Comparison of ENCODE assay signal across 1 cellular context in the genomic region with DNA sequence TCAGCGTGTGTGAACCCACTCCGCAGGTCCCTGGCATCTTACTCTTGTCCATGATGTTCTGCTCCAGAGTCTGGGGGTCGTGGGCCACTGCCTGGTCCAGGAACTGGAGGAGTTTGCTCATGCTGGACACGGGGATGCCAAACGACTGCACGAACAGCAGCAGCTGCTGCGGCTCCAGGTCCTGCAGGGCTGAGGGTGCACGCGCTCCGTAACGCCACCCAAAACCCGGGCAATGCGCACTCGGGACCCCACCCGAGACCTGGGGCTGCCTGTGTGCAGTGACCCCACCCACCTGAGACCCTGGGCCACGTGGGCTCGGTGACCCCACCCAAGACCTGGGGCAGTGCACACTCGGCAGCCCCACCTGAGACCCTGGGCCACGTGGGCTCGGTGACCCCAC.
A peak's percentile ranks its signal among the peaks of the same experiment; 100 is the strongest.
TF ChIP-seq lines count a peak whose summit lies in the region.

No MANE protein-coding gene starts in this region.

TF ChIP-seq in HepG2, 621 proteins besides CTCF, POLR2A, EP300 and RAD21:
- TF ChIP-seq TBX2 (CRISPR knock-in tag; IDR thresholded peaks at IDR 0.05; ENCODE audit: borderline replicate concordance) (no peak), ZNF775 (CRISPR knock-in tag; IDR thresholded peaks at IDR 0.05; ENCODE audit: borderline replicate concordance) (no peak), ZNF768 (CRISPR knock-in tag; IDR thresholded peaks at IDR 0.05) (no peak), ZNF629 (CRISPR knock-in tag; conservative IDR thresholded peaks at IDR 0.05) (no peak), ZNF33B (CRISPR knock-in tag; IDR thresholded peaks at IDR 0.05) (no peak), SUZ12 (IDR thresholded peaks at IDR 0.05; ENCODE audit: low read depth, low read length) (no peak), AGO2 (optimal IDR thresholded peaks at IDR 0.05; ENCODE audit: low read depth, low read length) (peak; percentile 70), ZNF746 (CRISPR knock-in tag; IDR thresholded peaks at IDR 0.05) (no peak), TP53 (CRISPR knock-in tag; conservative IDR thresholded peaks at IDR 0.05) (no peak), ZFP90 (CRISPR knock-in tag; IDR thresholded peaks at IDR 0.05; ENCODE audit: borderline replicate concordance) (no peak), ISX (CRISPR knock-in tag; conservative IDR thresholded peaks at IDR 0.05) (no peak), RARA (CRISPR knock-in tag; IDR thresholded peaks at IDR 0.05) (no peak), RBFOX2 (IDR thresholded peaks at IDR 0.05; ENCODE audit: low read depth, low read length) (peak; percentile 62)
- TF ChIP-seq, protein P1, sequence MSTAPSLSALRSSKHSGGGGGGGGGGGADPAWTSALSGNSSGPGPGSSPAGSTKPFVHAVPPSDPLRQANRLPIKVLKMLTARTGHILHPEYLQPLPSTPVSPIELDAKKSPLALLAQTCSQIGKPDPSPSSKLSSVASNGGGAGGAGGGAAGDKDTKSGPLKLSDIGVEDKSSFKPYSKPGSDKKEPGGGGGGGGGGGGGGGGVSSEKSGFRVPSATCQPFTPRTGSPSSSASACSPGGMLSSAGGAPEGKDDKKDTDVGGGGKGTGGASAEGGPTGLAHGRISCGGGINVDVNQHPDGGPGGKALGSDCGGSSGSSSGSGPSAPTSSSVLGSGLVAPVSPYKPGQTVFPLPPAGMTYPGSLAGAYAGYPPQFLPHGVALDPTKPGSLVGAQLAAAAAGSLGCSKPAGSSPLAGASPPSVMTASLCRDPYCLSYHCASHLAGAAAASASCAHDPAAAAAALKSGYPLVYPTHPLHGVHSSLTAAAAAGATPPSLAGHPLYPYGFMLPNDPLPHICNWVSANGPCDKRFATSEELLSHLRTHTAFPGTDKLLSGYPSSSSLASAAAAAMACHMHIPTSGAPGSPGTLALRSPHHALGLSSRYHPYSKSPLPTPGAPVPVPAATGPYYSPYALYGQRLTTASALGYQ (CRISPR knock-in tag; IDR thresholded peaks at IDR 0.05) = no peak
- TF ChIP-seq, protein P2, sequence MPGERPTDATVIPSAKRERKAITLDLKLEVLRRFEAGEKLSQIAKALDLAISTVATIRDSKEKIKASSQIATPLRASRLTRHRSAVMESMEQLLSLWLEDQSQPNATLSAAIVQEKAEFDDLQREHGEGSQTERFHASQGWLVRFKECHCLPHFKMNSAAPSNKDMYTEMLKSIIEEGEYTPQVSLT (CRISPR knock-in tag; IDR thresholded peaks at IDR 0.05; ENCODE audit: borderline replicate concordance, low read depth) = no peak
- TF ChIP-seq, protein P3, sequence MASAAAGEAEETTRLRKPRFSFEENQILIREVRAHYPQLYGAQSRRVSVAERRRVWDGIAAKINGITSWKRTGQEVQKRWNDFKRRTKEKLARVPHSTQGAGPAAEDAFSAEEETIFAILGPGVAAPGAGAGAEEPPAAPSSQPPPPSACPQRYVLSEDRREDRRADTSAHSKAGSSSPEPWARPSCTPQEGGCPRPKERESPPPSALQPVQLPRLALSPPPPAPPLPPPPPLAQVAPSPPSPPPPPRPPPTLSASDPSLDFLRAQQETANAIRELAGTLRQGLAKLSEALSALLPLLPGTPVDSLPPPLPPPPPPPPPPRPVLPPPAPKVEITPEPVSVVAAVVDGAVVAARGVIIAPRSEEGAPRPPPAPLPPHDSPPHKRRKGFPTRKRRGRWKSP (CRISPR knock-in tag; IDR thresholded peaks at IDR 0.05) = no peak
- TF ChIP-seq, protein P4, sequence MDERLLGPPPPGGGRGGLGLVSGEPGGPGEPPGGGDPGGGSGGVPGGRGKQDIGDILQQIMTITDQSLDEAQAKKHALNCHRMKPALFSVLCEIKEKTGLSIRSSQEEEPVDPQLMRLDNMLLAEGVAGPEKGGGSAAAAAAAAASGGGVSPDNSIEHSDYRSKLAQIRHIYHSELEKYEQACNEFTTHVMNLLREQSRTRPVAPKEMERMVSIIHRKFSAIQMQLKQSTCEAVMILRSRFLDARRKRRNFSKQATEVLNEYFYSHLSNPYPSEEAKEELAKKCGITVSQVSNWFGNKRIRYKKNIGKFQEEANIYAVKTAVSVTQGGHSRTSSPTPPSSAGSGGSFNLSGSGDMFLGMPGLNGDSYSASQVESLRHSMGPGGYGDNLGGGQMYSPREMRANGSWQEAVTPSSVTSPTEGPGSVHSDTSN (CRISPR knock-in tag; IDR thresholded peaks at IDR 0.05) = no peak
TF ChIP-seq in HepG2: peak in this region for 2.
